In the genomic region with DNA sequence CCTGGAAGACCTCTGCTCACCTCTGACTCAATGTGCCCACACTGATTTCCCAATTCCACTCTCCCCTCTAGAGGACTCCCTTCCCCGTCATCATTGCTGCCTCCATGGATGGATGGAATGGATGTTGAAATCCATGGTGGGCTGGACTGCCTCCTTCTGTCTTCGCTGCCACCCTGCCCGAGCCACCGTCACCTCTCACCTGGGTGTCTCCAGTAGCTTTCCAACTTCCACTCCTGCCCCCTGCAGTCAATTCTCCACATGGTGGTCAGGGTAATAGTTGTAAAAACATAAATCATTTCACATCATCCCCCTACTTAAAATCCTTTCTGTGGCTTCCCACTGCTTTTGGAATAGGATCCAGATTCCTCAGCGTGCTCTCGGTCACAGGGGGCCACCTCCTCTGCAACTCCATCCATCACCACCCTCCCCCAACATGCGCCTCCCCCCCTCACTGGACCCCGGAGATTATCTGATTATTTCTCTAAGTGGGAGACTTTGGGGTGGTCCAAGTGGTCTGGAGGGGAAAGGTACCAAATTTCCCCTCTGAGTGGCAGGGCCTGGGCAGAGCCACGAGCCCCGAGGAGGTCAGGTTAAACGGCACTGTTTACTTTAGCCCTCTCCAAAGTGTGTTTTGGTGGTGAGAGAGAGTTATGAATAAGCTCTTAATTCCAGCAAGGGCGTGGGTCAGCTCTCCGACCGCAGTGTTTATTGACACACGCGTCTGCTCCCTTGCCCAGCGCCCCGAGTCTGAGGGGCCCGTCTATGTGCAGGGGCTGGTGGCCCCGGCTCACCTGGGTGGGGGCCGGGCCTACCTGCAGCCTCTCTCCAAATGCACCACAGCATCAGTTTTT, we compare ENCODE assay signal across 1 cellular context.
TF ChIP-seq lines count a peak whose summit lies in the region.

No MANE protein-coding gene starts in this region.

TF ChIP-seq in HepG2, 621 proteins besides CTCF, POLR2A, EP300 and RAD21 (continued from another document and continues in another):
- TF ChIP-seq, protein P1, sequence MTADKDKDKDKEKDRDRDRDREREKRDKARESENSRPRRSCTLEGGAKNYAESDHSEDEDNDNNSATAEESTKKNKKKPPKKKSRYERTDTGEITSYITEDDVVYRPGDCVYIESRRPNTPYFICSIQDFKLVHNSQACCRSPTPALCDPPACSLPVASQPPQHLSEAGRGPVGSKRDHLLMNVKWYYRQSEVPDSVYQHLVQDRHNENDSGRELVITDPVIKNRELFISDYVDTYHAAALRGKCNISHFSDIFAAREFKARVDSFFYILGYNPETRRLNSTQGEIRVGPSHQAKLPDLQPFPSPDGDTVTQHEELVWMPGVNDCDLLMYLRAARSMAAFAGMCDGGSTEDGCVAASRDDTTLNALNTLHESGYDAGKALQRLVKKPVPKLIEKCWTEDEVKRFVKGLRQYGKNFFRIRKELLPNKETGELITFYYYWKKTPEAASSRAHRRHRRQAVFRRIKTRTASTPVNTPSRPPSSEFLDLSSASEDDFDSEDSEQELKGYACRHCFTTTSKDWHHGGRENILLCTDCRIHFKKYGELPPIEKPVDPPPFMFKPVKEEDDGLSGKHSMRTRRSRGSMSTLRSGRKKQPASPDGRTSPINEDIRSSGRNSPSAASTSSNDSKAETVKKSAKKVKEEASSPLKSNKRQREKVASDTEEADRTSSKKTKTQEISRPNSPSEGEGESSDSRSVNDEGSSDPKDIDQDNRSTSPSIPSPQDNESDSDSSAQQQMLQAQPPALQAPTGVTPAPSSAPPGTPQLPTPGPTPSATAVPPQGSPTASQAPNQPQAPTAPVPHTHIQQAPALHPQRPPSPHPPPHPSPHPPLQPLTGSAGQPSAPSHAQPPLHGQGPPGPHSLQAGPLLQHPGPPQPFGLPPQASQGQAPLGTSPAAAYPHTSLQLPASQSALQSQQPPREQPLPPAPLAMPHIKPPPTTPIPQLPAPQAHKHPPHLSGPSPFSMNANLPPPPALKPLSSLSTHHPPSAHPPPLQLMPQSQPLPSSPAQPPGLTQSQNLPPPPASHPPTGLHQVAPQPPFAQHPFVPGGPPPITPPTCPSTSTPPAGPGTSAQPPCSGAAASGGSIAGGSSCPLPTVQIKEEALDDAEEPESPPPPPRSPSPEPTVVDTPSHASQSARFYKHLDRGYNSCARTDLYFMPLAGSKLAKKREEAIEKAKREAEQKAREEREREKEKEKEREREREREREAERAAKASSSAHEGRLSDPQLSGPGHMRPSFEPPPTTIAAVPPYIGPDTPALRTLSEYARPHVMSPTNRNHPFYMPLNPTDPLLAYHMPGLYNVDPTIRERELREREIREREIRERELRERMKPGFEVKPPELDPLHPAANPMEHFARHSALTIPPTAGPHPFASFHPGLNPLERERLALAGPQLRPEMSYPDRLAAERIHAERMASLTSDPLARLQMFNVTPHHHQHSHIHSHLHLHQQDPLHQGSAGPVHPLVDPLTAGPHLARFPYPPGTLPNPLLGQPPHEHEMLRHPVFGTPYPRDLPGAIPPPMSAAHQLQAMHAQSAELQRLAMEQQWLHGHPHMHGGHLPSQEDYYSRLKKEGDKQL (CRISPR knock-in tag; IDR thresholded peaks at IDR 0.05; ENCODE audit: low read depth), result peak; percentile 37; the same call in 1 of the 2 replicates
- TF ChIP-seq NFIB (CRISPR knock-in tag; IDR thresholded peaks at IDR 0.05; ENCODE audit: borderline replicate concordance) (no peak), FOXK1 (CRISPR knock-in tag; IDR thresholded peaks at IDR 0.05; ENCODE audit: borderline replicate concordance, low read depth) (peak; percentile 16; the same call in 1 of the 2 replicates), HDAC2 (CRISPR knock-in tag; IDR thresholded peaks at IDR 0.05) (no peak; the same call in 1 of the 2 replicates), PAX8 (CRISPR knock-in tag; IDR thresholded peaks at IDR 0.05; ENCODE audit: borderline replicate concordance) (no peak), ZNF292 (CRISPR knock-in tag; IDR thresholded peaks at IDR 0.05; ENCODE audit: borderline replicate concordance, low read depth) (no peak), IRX3 (CRISPR knock-in tag; IDR thresholded peaks at IDR 0.05; ENCODE audit: borderline replicate concordance, low read depth) (no peak), GTF2F1 (IDR thresholded peaks at IDR 0.05; ENCODE audit: low read length) (no peak), NFE2 (CRISPR knock-in tag; IDR thresholded peaks at IDR 0.05) (no peak), MEIS2 (CRISPR knock-in tag; IDR thresholded peaks at IDR 0.05) (no peak), MED8 (CRISPR knock-in tag; IDR thresholded peaks at IDR 0.05; ENCODE audit: insufficient replicate concordance) (no peak), LCORL (IDR thresholded peaks at IDR 0.05) (no peak), LCORL (CRISPR knock-in tag; IDR thresholded peaks at IDR 0.05) (0 out of 2 replicates have a peak, but pooled peaks have one; percentile 20), RBFOX2 (IDR thresholded peaks at IDR 0.05; ENCODE audit: low read depth, low read length) (no peak), CENPX (CRISPR knock-in tag; IDR thresholded peaks at IDR 0.05) (no peak), FOXP1 (IDR thresholded peaks at IDR 0.05) (no peak), FOXP1 (CRISPR knock-in tag; IDR thresholded peaks at IDR 0.05) (0 out of 2 replicates have a peak, but pooled peaks have one; percentile 12)
- TF ChIP-seq, protein P2, sequence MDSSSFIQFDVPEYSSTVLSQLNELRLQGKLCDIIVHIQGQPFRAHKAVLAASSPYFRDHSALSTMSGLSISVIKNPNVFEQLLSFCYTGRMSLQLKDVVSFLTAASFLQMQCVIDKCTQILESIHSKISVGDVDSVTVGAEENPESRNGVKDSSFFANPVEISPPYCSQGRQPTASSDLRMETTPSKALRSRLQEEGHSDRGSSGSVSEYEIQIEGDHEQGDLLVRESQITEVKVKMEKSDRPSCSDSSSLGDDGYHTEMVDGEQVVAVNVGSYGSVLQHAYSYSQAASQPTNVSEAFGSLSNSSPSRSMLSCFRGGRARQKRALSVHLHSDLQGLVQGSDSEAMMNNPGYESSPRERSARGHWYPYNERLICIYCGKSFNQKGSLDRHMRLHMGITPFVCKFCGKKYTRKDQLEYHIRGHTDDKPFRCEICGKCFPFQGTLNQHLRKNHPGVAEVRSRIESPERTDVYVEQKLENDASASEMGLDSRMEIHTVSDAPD (CRISPR knock-in tag; IDR thresholded peaks at IDR 0.05), result no peak
- TF ChIP-seq, protein P3, sequence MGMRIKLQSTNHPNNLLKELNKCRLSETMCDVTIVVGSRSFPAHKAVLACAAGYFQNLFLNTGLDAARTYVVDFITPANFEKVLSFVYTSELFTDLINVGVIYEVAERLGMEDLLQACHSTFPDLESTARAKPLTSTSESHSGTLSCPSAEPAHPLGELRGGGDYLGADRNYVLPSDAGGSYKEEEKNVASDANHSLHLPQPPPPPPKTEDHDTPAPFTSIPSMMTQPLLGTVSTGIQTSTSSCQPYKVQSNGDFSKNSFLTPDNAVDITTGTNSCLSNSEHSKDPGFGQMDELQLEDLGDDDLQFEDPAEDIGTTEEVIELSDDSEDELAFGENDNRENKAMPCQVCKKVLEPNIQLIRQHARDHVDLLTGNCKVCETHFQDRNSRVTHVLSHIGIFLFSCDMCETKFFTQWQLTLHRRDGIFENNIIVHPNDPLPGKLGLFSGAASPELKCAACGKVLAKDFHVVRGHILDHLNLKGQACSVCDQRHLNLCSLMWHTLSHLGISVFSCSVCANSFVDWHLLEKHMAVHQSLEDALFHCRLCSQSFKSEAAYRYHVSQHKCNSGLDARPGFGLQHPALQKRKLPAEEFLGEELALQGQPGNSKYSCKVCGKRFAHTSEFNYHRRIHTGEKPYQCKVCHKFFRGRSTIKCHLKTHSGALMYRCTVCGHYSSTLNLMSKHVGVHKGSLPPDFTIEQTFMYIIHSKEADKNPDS (CRISPR knock-in tag; IDR thresholded peaks at IDR 0.05), result no peak
- TF ChIP-seq, protein P4, sequence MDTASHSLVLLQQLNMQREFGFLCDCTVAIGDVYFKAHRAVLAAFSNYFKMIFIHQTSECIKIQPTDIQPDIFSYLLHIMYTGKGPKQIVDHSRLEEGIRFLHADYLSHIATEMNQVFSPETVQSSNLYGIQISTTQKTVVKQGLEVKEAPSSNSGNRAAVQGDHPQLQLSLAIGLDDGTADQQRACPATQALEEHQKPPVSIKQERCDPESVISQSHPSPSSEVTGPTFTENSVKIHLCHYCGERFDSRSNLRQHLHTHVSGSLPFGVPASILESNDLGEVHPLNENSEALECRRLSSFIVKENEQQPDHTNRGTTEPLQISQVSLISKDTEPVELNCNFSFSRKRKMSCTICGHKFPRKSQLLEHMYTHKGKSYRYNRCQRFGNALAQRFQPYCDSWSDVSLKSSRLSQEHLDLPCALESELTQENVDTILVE (CRISPR knock-in tag; IDR thresholded peaks at IDR 0.05), result no peak
- TF ChIP-seq, protein P5, sequence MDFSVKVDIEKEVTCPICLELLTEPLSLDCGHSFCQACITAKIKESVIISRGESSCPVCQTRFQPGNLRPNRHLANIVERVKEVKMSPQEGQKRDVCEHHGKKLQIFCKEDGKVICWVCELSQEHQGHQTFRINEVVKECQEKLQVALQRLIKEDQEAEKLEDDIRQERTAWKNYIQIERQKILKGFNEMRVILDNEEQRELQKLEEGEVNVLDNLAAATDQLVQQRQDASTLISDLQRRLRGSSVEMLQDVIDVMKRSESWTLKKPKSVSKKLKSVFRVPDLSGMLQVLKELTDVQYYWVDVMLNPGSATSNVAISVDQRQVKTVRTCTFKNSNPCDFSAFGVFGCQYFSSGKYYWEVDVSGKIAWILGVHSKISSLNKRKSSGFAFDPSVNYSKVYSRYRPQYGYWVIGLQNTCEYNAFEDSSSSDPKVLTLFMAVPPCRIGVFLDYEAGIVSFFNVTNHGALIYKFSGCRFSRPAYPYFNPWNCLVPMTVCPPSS (IDR thresholded peaks at IDR 0.05), result no peak
- TF ChIP-seq, protein P6, sequence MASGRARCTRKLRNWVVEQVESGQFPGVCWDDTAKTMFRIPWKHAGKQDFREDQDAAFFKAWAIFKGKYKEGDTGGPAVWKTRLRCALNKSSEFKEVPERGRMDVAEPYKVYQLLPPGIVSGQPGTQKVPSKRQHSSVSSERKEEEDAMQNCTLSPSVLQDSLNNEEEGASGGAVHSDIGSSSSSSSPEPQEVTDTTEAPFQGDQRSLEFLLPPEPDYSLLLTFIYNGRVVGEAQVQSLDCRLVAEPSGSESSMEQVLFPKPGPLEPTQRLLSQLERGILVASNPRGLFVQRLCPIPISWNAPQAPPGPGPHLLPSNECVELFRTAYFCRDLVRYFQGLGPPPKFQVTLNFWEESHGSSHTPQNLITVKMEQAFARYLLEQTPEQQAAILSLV (CRISPR knock-in tag; IDR thresholded peaks at IDR 0.05; ENCODE audit: borderline replicate concordance), result no peak
- TF ChIP-seq, protein P7, sequence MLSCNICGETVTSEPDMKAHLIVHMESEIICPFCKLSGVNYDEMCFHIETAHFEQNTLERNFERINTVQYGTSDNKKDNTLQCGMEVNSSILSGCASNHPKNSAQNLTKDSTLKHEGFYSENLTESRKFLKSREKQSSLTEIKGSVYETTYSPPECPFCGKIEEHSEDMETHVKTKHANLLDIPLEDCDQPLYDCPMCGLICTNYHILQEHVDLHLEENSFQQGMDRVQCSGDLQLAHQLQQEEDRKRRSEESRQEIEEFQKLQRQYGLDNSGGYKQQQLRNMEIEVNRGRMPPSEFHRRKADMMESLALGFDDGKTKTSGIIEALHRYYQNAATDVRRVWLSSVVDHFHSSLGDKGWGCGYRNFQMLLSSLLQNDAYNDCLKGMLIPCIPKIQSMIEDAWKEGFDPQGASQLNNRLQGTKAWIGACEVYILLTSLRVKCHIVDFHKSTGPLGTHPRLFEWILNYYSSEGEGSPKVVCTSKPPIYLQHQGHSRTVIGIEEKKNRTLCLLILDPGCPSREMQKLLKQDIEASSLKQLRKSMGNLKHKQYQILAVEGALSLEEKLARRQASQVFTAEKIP (CRISPR knock-in tag; IDR thresholded peaks at IDR 0.05; ENCODE audit: borderline replicate concordance), result no peak
- TF ChIP-seq, protein P8, sequence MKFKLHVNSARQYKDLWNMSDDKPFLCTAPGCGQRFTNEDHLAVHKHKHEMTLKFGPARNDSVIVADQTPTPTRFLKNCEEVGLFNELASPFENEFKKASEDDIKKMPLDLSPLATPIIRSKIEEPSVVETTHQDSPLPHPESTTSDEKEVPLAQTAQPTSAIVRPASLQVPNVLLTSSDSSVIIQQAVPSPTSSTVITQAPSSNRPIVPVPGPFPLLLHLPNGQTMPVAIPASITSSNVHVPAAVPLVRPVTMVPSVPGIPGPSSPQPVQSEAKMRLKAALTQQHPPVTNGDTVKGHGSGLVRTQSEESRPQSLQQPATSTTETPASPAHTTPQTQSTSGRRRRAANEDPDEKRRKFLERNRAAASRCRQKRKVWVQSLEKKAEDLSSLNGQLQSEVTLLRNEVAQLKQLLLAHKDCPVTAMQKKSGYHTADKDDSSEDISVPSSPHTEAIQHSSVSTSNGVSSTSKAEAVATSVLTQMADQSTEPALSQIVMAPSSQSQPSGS (CRISPR knock-in tag; IDR thresholded peaks at IDR 0.05), result no peak
- TF ChIP-seq, protein P9, sequence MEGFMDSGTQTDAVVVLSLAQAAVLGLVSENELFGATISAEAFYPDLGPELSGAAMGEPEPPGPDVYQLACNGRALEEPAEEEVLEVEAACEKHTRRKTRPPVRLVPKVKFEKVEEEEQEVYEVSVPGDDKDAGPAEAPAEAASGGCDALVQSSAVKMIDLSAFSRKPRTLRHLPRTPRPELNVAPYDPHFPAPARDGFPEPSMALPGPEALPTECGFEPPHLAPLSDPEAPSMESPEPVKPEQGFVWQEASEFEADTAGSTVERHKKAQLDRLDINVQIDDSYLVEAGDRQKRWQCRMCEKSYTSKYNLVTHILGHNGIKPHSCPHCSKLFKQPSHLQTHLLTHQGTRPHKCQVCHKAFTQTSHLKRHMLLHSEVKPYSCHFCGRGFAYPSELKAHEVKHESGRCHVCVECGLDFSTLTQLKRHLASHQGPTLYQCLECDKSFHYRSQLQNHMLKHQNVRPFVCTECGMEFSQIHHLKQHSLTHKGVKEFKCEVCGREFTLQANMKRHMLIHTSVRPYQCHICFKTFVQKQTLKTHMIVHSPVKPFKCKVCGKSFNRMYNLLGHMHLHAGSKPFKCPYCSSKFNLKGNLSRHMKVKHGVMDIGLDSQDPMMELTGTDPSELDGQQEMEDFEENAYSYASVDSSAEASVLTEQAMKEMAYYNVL (CRISPR knock-in tag; IDR thresholded peaks at IDR 0.05; ENCODE audit: borderline replicate concordance), result no peak
- TF ChIP-seq, protein P10, sequence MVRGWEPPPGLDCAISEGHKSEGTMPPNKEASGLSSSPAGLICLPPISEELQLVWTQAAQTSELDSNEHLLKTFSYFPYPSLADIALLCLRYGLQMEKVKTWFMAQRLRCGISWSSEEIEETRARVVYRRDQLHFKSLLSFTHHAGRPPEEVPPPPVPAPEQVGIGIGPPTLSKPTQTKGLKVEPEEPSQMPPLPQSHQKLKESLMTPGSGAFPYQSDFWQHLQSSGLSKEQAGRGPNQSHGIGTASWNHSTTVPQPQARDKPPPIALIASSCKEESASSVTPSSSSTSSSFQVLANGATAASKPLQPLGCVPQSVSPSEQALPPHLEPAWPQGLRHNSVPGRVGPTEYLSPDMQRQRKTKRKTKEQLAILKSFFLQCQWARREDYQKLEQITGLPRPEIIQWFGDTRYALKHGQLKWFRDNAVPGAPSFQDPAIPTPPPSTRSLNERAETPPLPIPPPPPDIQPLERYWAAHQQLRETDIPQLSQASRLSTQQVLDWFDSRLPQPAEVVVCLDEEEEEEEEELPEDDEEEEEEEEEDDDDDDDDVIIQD (CRISPR knock-in tag; IDR thresholded peaks at IDR 0.05; ENCODE audit: low read depth), result no peak
